ENCODE assay signal across 2 cellular contexts in the genomic region with DNA sequence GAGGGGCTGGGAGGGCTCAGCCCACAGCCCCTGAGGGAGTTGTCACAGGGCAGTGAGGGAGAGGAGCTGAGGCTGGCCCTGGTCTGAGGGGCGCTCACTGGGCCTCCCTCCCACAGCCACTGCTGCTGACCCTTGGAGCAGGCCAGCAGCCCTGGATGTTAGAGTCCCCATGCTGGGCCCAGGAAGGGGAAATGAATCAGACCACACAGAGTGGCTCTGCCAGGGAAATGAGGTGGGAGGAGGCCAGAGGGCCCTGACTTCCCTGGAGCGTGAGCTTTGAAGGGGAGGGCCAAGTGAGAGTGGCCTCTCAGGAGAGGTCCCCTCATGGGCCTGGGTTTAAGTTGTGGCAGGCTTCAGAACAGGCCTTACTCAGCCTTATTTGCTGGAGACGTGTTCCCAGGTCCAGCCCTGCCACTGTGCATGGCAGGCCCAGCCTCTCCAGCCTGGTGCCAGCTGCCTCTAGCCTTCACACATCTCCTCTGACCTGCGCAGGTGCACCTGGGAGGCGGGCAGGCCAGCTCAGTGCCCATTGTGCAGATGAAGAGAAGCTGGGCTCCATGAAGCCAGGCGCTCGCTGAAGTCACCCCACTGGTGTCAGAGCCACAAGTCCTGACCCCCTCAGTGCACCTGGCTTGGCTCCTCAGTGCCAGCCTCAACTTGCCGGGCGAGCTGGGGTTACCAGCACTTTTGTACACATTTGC.
TF ChIP-seq lines count a peak whose summit lies in the region.

No MANE protein-coding gene starts in this region.

TF ChIP-seq in IMR-90, 13 proteins besides CTCF, POLR2A, EP300 and RAD21:
- no peak for TF ChIP-seq CEBPB (IDR thresholded peaks at IDR 0.05; ENCODE audit: low read depth, low read length)
- TF ChIP-seq NFE2L2 (IDR thresholded peaks at IDR 0.05; ENCODE audit: low read depth, low read length): no peak
- TF ChIP-seq BHLHE40 (IDR thresholded peaks at IDR 0.05; ENCODE audit: low read depth, low read length): no peak
- no peak for TF ChIP-seq SMC3 (IDR thresholded peaks at IDR 0.05; ENCODE audit: low read depth, low read length)
- TF ChIP-seq RFX5 (IDR thresholded peaks at IDR 0.05; ENCODE audit: low read depth, low read length): no peak
- TF ChIP-seq CHD1 (IDR thresholded peaks at IDR 0.05; ENCODE audit: low read depth, low read length): no peak
- TF ChIP-seq MAFK (IDR thresholded peaks at IDR 0.05; ENCODE audit: low read depth, low read length): no peak
- TF ChIP-seq, protein P1, sequence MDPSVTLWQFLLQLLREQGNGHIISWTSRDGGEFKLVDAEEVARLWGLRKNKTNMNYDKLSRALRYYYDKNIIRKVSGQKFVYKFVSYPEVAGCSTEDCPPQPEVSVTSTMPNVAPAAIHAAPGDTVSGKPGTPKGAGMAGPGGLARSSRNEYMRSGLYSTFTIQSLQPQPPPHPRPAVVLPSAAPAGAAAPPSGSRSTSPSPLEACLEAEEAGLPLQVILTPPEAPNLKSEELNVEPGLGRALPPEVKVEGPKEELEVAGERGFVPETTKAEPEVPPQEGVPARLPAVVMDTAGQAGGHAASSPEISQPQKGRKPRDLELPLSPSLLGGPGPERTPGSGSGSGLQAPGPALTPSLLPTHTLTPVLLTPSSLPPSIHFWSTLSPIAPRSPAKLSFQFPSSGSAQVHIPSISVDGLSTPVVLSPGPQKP (IDR thresholded peaks at IDR 0.05; ENCODE audit: borderline replicate concordance, low read depth, low read length): no peak
- TF ChIP-seq MAZ (IDR thresholded peaks at IDR 0.05; ENCODE audit: borderline replicate concordance, low read depth, low read length): no peak
- TF ChIP-seq RCOR1 (IDR thresholded peaks at IDR 0.05; ENCODE audit: insufficient replicate concordance, low read length): no peak
- TF ChIP-seq, protein P2, sequence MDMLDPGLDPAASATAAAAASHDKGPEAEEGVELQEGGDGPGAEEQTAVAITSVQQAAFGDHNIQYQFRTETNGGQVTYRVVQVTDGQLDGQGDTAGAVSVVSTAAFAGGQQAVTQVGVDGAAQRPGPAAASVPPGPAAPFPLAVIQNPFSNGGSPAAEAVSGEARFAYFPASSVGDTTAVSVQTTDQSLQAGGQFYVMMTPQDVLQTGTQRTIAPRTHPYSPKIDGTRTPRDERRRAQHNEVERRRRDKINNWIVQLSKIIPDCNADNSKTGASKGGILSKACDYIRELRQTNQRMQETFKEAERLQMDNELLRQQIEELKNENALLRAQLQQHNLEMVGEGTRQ (IDR thresholded peaks at IDR 0.05; ENCODE audit: low read depth, low read length): no peak
- TF ChIP-seq FOS (IDR thresholded peaks at IDR 0.05; ENCODE audit: low read depth, low read length): no peak
- TF ChIP-seq MXI1 (IDR thresholded peaks at IDR 0.05; ENCODE audit: borderline replicate concordance, low read depth, low read length): no peak

TF ChIP-seq in HEK293T, 16 proteins besides CTCF, POLR2A, EP300 and RAD21:
- no peak for TF ChIP-seq SUZ12 (IDR thresholded peaks at IDR 0.05)
- no peak for TF ChIP-seq HDGF (IDR thresholded peaks at IDR 0.05; ENCODE audit: borderline replicate concordance)
- TF ChIP-seq NFRKB (IDR thresholded peaks at IDR 0.05): no peak
- no peak for TF ChIP-seq LEF1 (IDR thresholded peaks at IDR 0.05; ENCODE audit: borderline replicate concordance)
